In the genomic region with DNA sequence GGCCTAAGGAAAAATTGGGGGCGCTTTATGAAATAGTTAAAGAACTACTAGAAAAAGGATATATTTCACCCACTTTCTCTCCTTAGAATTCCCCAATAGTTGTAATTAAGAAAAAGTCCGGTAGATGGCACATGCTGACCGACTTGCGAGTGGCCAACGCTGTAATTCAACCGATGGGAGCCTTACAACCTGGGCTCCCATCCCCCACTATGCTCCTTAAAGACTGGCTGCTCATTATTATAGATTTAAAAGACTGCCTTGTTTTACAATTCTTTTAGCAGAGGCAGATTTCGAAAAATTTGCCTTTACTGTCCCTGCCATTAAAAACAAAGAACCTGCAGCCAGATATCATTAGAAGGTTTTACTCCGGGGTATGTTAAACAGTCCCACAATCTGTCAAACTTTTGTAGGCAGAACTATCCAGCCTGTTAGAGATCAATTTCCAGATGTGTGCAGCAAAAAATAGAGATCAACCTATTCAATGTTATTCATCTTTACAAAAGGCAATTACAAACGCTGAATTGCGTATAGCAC, we compare ENCODE assay signal across 8 cellular contexts. TPM values are rescaled to one million over a fixed set of nuclear protein-coding genes. Genes with fewer than 3 reads are reported as not detected.
DNase-seq lines count a peak whose midpoint lies in the region; ATAC-seq and TF ChIP-seq lines count a peak whose summit lies in the region.

No MANE protein-coding gene starts in this region.

- H3K36me3 ChIP-seq in endocrine pancreas (ENCODE audit: control insufficient read depth, insufficient read depth, low read length) = no peaks in the 10 kb centered on the region

- H3K36me3 Mint-ChIP-seq in activated B cell treated with CpG ODN at 0.5 μM for 24 hours (ENCODE audit: low read depth) = no peaks in the 10 kb centered on the region
- no peaks in the 10 kb centered on the region for H3K36me3 Mint-ChIP-seq in stimulated activated naive CD8-positive, alpha-beta T cell treated with anti-CD3 and anti-CD28 coated beads, Interleukin-15, Interleukin-2, amounts not matched to agents 100 ng/mL and 50 ng/mL, for 24 hours (ENCODE audit: low read depth)

- peak overlapping the region; percentile 19 for H3K27ac Mint-ChIP-seq in activated B cell treated with CpG ODN at 0.5 μM for 24 hours
- H3K27ac Mint-ChIP-seq in stimulated activated naive CD8-positive, alpha-beta T cell treated with anti-CD3 and anti-CD28 coated beads, Interleukin-15, Interleukin-2, amounts not matched to agents 100 ng/mL and 50 ng/mL, for 24 hours = peak overlapping the region; percentile 68

- peaks cover 8% of the 10 kb centered on the region for H3K27me3 ChIP-seq in endocrine pancreas (ENCODE audit: control insufficient read depth, insufficient read depth, low read length)

- peak overlapping the region; percentile 83 for H3K4me3 Mint-ChIP-seq in activated B cell treated with CpG ODN at 0.5 μM for 24 hours
- peak overlapping the region; percentile 94 for H3K4me3 Mint-ChIP-seq in stimulated activated naive CD8-positive, alpha-beta T cell treated with anti-CD3 and anti-CD28 coated beads, Interleukin-15, Interleukin-2, amounts not matched to agents 100 ng/mL and 50 ng/mL, for 24 hours

- CTCF ChIA-PET in activated B cell treated with CpG ODN at 0.5 μM for 24 hours (lab: Charles Lee) = interaction anchor here (1.1 to 1.3 kb wide), 2 partner anchors 563 to 606 kb away, joined by 3 to 13 read pairs; no protein-coding TSS in a partner anchor

- no peak overlapping the region for H3K9ac ChIP-seq in endocrine pancreas (ENCODE audit: control insufficient read depth, insufficient read depth, low read length)

- H3K9me3 ChIP-seq in endocrine pancreas (ENCODE audit: control insufficient read depth, low read length) = no peaks in the 10 kb centered on the region

- peak; percentile 67 for ATAC-seq in GM19035 (IDR thresholded peaks at IDR 0.05; ENCODE audit: unreplicated experiment)
- ATAC-seq in HG03280 (IDR thresholded peaks at IDR 0.05; ENCODE audit: unreplicated experiment) = peak; percentile 64
- peak; percentile 80 for ATAC-seq in activated B cell treated with CpG ODN at 0.5 μM for 24 hours (ENCODE audit: low read depth)

- H3K4me1 Mint-ChIP-seq in activated B cell treated with CpG ODN at 0.5 μM for 24 hours = peaks cover 8% of the 10 kb centered on the region
- peaks cover 8% of the 10 kb centered on the region for H3K4me1 Mint-ChIP-seq in stimulated activated naive CD8-positive, alpha-beta T cell treated with anti-CD3 and anti-CD28 coated beads, Interleukin-15, Interleukin-2, amounts not matched to agents 100 ng/mL and 50 ng/mL, for 24 hours (ENCODE audit: low read depth)

- H3K27me3 Mint-ChIP-seq in activated B cell treated with CpG ODN at 0.5 μM for 24 hours = peaks cover 2% of the 10 kb centered on the region
- H3K27me3 Mint-ChIP-seq in stimulated activated naive CD8-positive, alpha-beta T cell treated with anti-CD3 and anti-CD28 coated beads, Interleukin-15, Interleukin-2, amounts not matched to agents 100 ng/mL and 50 ng/mL, for 24 hours = peaks cover 5% of the 10 kb centered on the region

- H3K4me3 ChIP-seq in endocrine pancreas (ENCODE audit: control insufficient read depth, insufficient read depth, low read length) = peak overlapping the region; percentile 86

- TF ChIP-seq CTCF in C4-2B (conservative IDR thresholded peaks at IDR 0.05) (peak; percentile 88), activated B cell treated with CpG ODN at 0.5 μM for 24 hours (IDR thresholded peaks at IDR 0.05) (no peak)

- peak overlapping the region; percentile 65 for H3K27ac ChIP-seq in C4-2B

- no peaks in the 10 kb centered on the region for H3K9me3 Mint-ChIP-seq in activated B cell treated with CpG ODN at 0.5 μM for 24 hours
- H3K9me3 Mint-ChIP-seq in stimulated activated naive CD8-positive, alpha-beta T cell treated with anti-CD3 and anti-CD28 coated beads, Interleukin-15, Interleukin-2, amounts not matched to agents 100 ng/mL and 50 ng/mL, for 24 hours = no peaks in the 10 kb centered on the region

- no peaks in the 10 kb centered on the region for H3K4me1 ChIP-seq in endocrine pancreas (ENCODE audit: control insufficient read depth, insufficient read depth, low read length)

- POLR2A ChIA-PET in activated B cell treated with CpG ODN at 0.5 μM for 24 hours (lab: Charles Lee) = interaction anchor here (1.0 to 2.5 kb wide), 5 partner anchors 11 to 706 kb away, joined by 3 to 27 read pairs (median 4); a partner anchor contains a TSS

- peak; percentile 73 for DNase-seq in NCI-H2227 treated with DMSO at 0.1 percent for 48 hours (lab: John Stamatoyannopoulos, UW)
- no peak for DNase-seq in activated B cell treated with CpG ODN at 0.5 μM for 24 hours
- DNase-seq in medulla oblongata (ENCODE audit: extremely low spot score) = peak; percentile 85

- intact Hi-C loops in activated B cell treated with CpG ODN at 0.5 μM for 24 hours (cut with micrococcal nuclease) = loop anchor here (1.0 to 5.0 kb wide), 15 partner anchors 12 to 1828 kb away; partner anchors contain the start of gene ZNF165

RNA-seq across cellular contexts. Expression of gene PRSS16, which starts 58.5 kb away (rescaled TPM):
- total RNA-seq in activated B cell treated with CpG ODN at 0.5 μM for 24 hours = 0.73 and 0.91 TPM in 2 replicates
